Comparison of ENCODE assay signal across 8 cellular contexts in the genomic region with DNA sequence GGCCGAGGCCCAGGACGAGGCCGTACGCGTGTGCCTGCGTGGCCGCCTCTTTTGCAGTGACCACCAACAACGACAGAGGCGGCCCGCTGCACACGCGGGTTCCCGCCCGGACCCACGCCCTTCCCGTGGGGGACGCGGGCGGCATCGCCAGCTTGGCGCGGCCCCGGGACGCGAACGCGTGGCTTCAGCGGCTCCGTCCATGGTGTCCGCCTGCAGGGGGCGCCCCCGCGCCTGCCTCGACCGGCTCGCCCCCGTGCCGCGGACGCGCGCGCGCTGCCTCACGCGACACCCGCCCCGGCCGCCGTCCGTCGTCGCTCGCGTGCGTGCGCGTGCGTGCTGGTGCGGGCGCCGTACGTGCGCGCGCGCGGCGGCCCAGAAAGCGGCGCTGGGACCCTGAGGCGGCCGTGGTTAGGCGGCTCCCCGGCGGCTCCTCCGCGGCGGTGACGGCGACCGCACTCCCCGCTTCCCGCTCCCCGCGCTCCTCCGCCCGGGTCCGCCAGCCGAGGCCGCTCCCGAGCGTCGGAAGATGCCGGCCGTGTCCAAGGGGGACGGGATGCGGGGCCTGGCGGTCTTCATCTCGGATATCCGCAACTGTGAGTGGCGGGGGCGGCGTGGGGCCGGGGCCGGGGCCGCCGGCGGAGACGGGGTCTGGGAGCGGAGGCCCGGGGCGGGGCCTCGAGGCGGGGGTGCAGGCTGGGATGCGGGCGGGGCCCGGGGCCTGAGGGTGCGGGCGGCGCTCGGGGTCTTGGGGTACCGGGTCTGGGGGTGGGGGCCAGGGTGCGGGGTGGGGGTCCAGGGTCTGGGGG. TPM values are rescaled to one million over a fixed set of nuclear protein-coding genes. Genes with fewer than 3 reads are reported as not detected.
DNase-seq lines count a peak whose midpoint lies in the region; ATAC-seq and TF ChIP-seq lines count a peak whose summit lies in the region.

A gene (plus strand): TSS at position 375 of the 806 bp plus-strand sequence. CDS start 152 bp downstream, at position 527.

- TF ChIP-seq CTCF in AG09319 (IDR thresholded peaks at IDR 0.05; ENCODE audit: low read depth, low read length) (peak; percentile 36), dorsolateral prefrontal cortex (IDR thresholded peaks at IDR 0.05 in 54 of 56, conservative IDR thresholded peaks at IDR 0.05 in 2 of 56; ENCODE audit: low read depth in 1 of 56, partially characterized antibody in 56 of 56) (peak in 55 of 56 donors; percentile 39 to 89 (median 76)), lower leg skin (IDR thresholded peaks at IDR 0.05) (no peak)

- H3K27me3 ChIP-seq in dorsolateral prefrontal cortex, result no peaks in the 10 kb centered on the region

- no peak for TF ChIP-seq POLR2A in lower leg skin (IDR thresholded peaks at IDR 0.05)

- ATAC-seq in GM18907 (IDR thresholded peaks at IDR 0.05; ENCODE audit: unreplicated experiment) (peak; percentile 63), HG03196 (IDR thresholded peaks at IDR 0.05; ENCODE audit: unreplicated experiment) (peak; percentile 60)

- 2 to 3% methylated on average over 5 to 60 of the region's 124 CpGs for WGBS in lower leg skin, 2 donors

- H3K4me3 ChIP-seq in dorsolateral prefrontal cortex (peak within 1 kb of the TSS; percentile 54 to 86 (median 75)), lower leg skin (ENCODE audit: low read depth, poor library complexity, severe bottlenecking) (peak within 1 kb of the TSS; percentile 89)

- intact Hi-C loops in dorsolateral prefrontal cortex (cut with DNase I) (loop anchor here (1.0 to 10.0 kb wide), 4 partner anchors 51 to 129 kb away; a partner anchor contains a TSS), lower leg skin (cut with DNase I; ENCODE audit: low total_unique reads) (no loop called here)

- DNase-seq in AG09319 (ENCODE audit: extremely low read depth, low read depth) (peak; percentile 76), NCI-H526 (lab: John Stamatoyannopoulos, UW) (peak; percentile 33 to 96), dorsolateral prefrontal cortex (peak; percentile 57 to 90 (median 80)), lower leg skin (ENCODE audit: low spot score in 2 of 2) (peak; percentile 74 to 96)
- DNase-seq in activated CD4-positive, alpha-beta T cell treated with anti-CD3 and anti-CD28 coated beads, Interleukin-2, amount 50 U/mL, for 48 hours, result peak; percentile 90 to 91
- DNase-seq in stimulated activated CD4-positive, alpha-beta T cell treated with anti-CD3 and anti-CD28 coated beads, Interleukin-4, amount 100 ng/mL, for 4 hours, result peak; percentile 88 to 96

- H3K27ac ChIP-seq in dorsolateral prefrontal cortex, result peak within 1 kb of the TSS in 58 of 59 donors; percentile 24 to 94 (median 81)

RNA-seq across cellular contexts. Expression of the gene that starts here (rescaled TPM):
- total RNA-seq in dorsolateral prefrontal cortex (100 to 1,000 TPM in 119 of 120 experiments, 10 to 100 TPM in 1; 90.2 to 214 (median 158) TPM), lower leg skin (10 to 100 TPM; 33.6 to 76.6 (median 46.4) TPM)

Comparison
In these comparisons a context has a peak if more than half of its experiments do, and no peak if none do; other contexts are left out.
1. Peak in every context shown above with its lines: DNase-seq, ATAC-seq, H3K4me3 ChIP-seq and H3K27ac ChIP-seq.
2. CTCF ChIP-seq: peak in AG09319 (single experiment) and dorsolateral prefrontal cortex (55 of 56); none in lower leg skin (0 of 3).